26 cellular contexts compared by ENCODE assay signal in the genomic region with DNA sequence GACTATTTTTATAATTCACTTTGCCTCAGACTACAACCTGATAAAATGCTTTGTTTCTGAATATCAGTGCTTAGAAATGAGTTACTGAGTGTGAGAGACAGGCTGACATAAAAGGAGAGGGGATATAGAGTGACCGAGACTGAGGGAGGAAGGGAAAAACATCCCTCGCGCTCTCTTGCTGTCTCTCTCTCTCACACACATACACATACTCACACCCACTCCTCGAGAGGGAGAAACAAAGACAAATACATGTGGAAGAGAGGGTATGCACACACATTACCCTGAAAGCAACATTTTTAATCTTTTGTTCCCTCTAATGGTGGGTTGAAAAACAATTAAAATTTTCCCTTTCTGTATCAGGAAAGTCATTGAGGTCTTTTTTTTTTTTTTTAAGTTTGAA. TPM values are rescaled to one million over a fixed set of nuclear protein-coding genes. Genes with fewer than 3 reads are reported as not detected.
DNase-seq lines count a peak whose midpoint lies in the region; ATAC-seq, FAIRE-seq and TF ChIP-seq lines count a peak whose summit lies in the region.
"Had no signal": no experiment of that assay in that cellular context is flagged by ENCODE, and none has a peak within 500 bp of the region (broad histone marks: within the 10 kb centered on the region; RNA-seq: fewer than 3 reads in every experiment).

No MANE protein-coding gene starts in this region.

- ATAC-seq in natural killer cell (no peak), K562 (peak; percentile 28; the same call in 2 of the 3 replicates), GM21723 (IDR thresholded peaks at IDR 0.05; ENCODE audit: unreplicated experiment) (no peak)
- no peak for ATAC-seq in natural killer cell treated with Interleukin-12 subunit alpha and Interleukin-12 subunit beta and Interleukin-15 and Interleukin-18, amount 100 ng/mL, for 72 hours
- ATAC-seq: activated CD4-positive, CD25-positive, alpha-beta regulatory T cell treated with anti-CD3 and anti-CD28 coated beads, Interleukin-2, amount 50 U/mL, for 24 hours; activated T-cell treated with anti-CD3 and anti-CD28 coated beads, Interleukin-2, amount 50 U/mL, for 4 hours; Right ventricle myocardium inferior; sciatic nerve had no signal

- POLR2A ChIA-PET in K562 (lab: Yijun Ruan, JAX) = interaction anchor here (0.6 to 1.0 kb wide), 2 partner anchors 12 to 20 kb away, joined by 3 to 4 read pairs; no protein-coding TSS in a partner anchor

- peaks cover 54 to 59% of the 10 kb centered on the region in 2 donors for H3K4me1 Mint-ChIP-seq in natural killer cell
- peaks cover 33 to 36% of the 10 kb centered on the region in 2 donors for H3K4me1 Mint-ChIP-seq in natural killer cell treated with Interleukin-12 subunit alpha and Interleukin-12 subunit beta and Interleukin-15 and Interleukin-18, amount 100 ng/mL, for 72 hours (ENCODE audit: low read depth in 2 of 2)
- H3K4me1 Mint-ChIP-seq in immature natural killer cell = peaks cover 42 to 88% of the 10 kb centered on the region in 2 donors

- H3K36me3 Mint-ChIP-seq in natural killer cell = no peaks in the 10 kb centered on the region
- H3K36me3 Mint-ChIP-seq in natural killer cell treated with Interleukin-12 subunit alpha and Interleukin-12 subunit beta and Interleukin-15 and Interleukin-18, amount 100 ng/mL, for 72 hours = no peaks in the 10 kb centered on the region
- no peaks in the 10 kb centered on the region for H3K36me3 Mint-ChIP-seq in immature natural killer cell

- intact Hi-C loops in natural killer cell (cut with micrococcal nuclease) (no loop called here), K562 (cut with micrococcal nuclease) (loop anchor here (5.0 kb wide), 1 partner anchor 43 kb away; a partner anchor contains a TSS)

- H3K36me3 ChIP-seq in K562 (ENCODE audit: control insufficient read depth, insufficient read depth, low read length) = no peaks in the 10 kb centered on the region
- H3K36me3 ChIP-seq: uterus had no signal

- FAIRE-seq in K562 (lab: Jason Lieb, UNC) = no peak
- FAIRE-seq: colon, keratinocyte had no signal

- WGBS in K562 (ENCODE audit: insufficient coverage, low coverage, missing lambda C conversion rate) = 43% methylated on average over 4 of the region's 4 CpGs

- H3K4me3 ChIP-seq in K562 = no peak overlapping the region
- H3K4me3 ChIP-seq: BLaER1 treated with 17β-estradiol and CSF1 and Interleukin-3, amounts not matched to agents 10 nM and 100 nM; uterus had no signal

- no peak overlapping the region for H3K4me2 ChIP-seq in K562 (ENCODE audit: insufficient read depth, low read length)
- H3K4me2 ChIP-seq: BLaER1 treated with 17β-estradiol and CSF1 and Interleukin-3, amounts not matched to agents 10 nM and 100 nM had no signal

- peaks cover 0 to 18% of the 10 kb centered on the region in 2 experiments; a peak in 2 of 5 replicates for H3K4me1 ChIP-seq in K562 (replicated peaks in 1 of 2; ENCODE audit: control insufficient read depth in 2 of 2, insufficient read depth in 2 of 2, low read length in 2 of 2)
- H3K4me1 ChIP-seq: parathyroid adenoma had no signal

- peaks cover 3% of the 10 kb centered on the region; the same call in 1 of the 2 replicates for H4K20me1 ChIP-seq in K562 (replicated peaks; ENCODE audit: control insufficient read depth, insufficient read depth, low read length)

- H3K9me1 ChIP-seq in K562 (ENCODE audit: control insufficient read depth, insufficient read depth, low read length) = no peaks in the 10 kb centered on the region

- no peaks in the 10 kb centered on the region for H3K9me3 ChIP-seq in K562 (replicated peaks; ENCODE audit: control insufficient read depth, insufficient read depth, low read depth, low read length)
- H3K9me3 ChIP-seq: uterus had no signal

- H3K4me3 Mint-ChIP-seq in natural killer cell = peak overlapping the region; percentile 13
- H3K4me3 Mint-ChIP-seq in natural killer cell treated with Interleukin-12 subunit alpha and Interleukin-12 subunit beta and Interleukin-15 and Interleukin-18, amount 100 ng/mL, for 72 hours = no peak overlapping the region
- peak overlapping the region in 2 of 5 donors; percentile 27 to 34 for H3K4me3 Mint-ChIP-seq in immature natural killer cell
- H3K4me3 Mint-ChIP-seq: activated naive CD4-positive, alpha-beta T cell treated with anti-CD3 and anti-CD28 coated beads, Interleukin-2, amount 10 ng/mL, durations not matched to agents 7 days and 5 days; activated T-cell treated with anti-CD3 and anti-CD28 coated beads, Interleukin-2, amount 50 U/mL, for 4 hours had no signal

- H3K9me3 Mint-ChIP-seq in natural killer cell (no peaks in the 10 kb centered on the region), immature natural killer cell (no peaks in the 10 kb centered on the region)
- H3K9me3 Mint-ChIP-seq in natural killer cell treated with Interleukin-12 subunit alpha and Interleukin-12 subunit beta and Interleukin-15 and Interleukin-18, amount 100 ng/mL, for 72 hours = no peaks in the 10 kb centered on the region

- CTCF ChIA-PET in K562 (lab: Yijun Ruan, JAX; ENCODE audit: low intra/inter-chr PET ratio) = no interaction called here

- no peak overlapping the region for H3K9ac ChIP-seq in K562 (ENCODE audit: insufficient read depth in 1 of 2, low read depth in 2 of 2, low read length in 2 of 2)
- H3K9ac ChIP-seq: BLaER1 treated with 17β-estradiol and CSF1 and Interleukin-3, amounts not matched to agents 10 nM and 100 nM; parathyroid adenoma had no signal

- no peaks in the 10 kb centered on the region for H3K27me3 Mint-ChIP-seq in natural killer cell (ENCODE audit: low read depth in 2 of 2)
- no peaks in the 10 kb centered on the region for H3K27me3 Mint-ChIP-seq in natural killer cell treated with Interleukin-12 subunit alpha and Interleukin-12 subunit beta and Interleukin-15 and Interleukin-18, amount 100 ng/mL, for 72 hours
- no peaks in the 10 kb centered on the region for H3K27me3 Mint-ChIP-seq in immature natural killer cell (ENCODE audit: low read depth in 3 of 3)
- H3K27me3 Mint-ChIP-seq: activated naive CD4-positive, alpha-beta T cell treated with anti-CD3 and anti-CD28 coated beads, Interleukin-2, amount 10 ng/mL, durations not matched to agents 7 days and 5 days; naive B cell had no signal

- peaks cover 52% of the 10 kb centered on the region for H3K79me2 ChIP-seq in K562 (ENCODE audit: control insufficient read depth, insufficient read depth, low read length)

- peak overlapping the region; percentile 71 to 72 for H3K27ac Mint-ChIP-seq in natural killer cell
- no peak overlapping the region for H3K27ac Mint-ChIP-seq in natural killer cell treated with Interleukin-12 subunit alpha and Interleukin-12 subunit beta and Interleukin-15 and Interleukin-18, amount 100 ng/mL, for 72 hours
- peak overlapping the region in 5 of 6 donors; percentile 1 to 68 (median 56) for H3K27ac Mint-ChIP-seq in immature natural killer cell
- H3K27ac Mint-ChIP-seq: activated naive CD4-positive, alpha-beta T cell treated with anti-CD3 and anti-CD28 coated beads, Interleukin-2, amount 10 ng/mL, durations not matched to agents 7 days and 5 days had no signal

- no peak for TF ChIP-seq POLR2A in K562 (conservative IDR thresholded peaks at IDR 0.05)

- BruUV-seq in K562 (replicated peaks; lab: Mats Ljungman, UMichigan) = no TSS peak

- H3K27me3 ChIP-seq in K562 (ENCODE audit: control insufficient read depth in 2 of 2, insufficient read depth in 2 of 2, low read length in 2 of 2) = no peaks in the 10 kb centered on the region
- H3K27me3 ChIP-seq: BLaER1 treated with 17β-estradiol and CSF1 and Interleukin-3, amounts not matched to agents 10 nM and 100 nM; uterus had no signal

- no peak overlapping the region for H3K27ac ChIP-seq in K562 (ENCODE audit: extremely low read depth, low read depth, low read length)
- H3K27ac ChIP-seq: BLaER1 treated with 17β-estradiol and CSF1 and Interleukin-3, amounts not matched to agents 10 nM and 100 nM; parathyroid adenoma had no signal

- TF ChIP-seq EP300 in K562 (IDR thresholded peaks at IDR 0.05; ENCODE audit: low read length) = no peak

- TF ChIP-seq CTCF in natural killer cell (IDR thresholded peaks at IDR 0.05) (no peak), K562 (IDR thresholded peaks at IDR 0.05 in 2 of 3, conservative IDR thresholded peaks at IDR 0.05 in 1 of 3; ENCODE audit: insufficient read depth in 2 of 3, low read depth in 1 of 3, low read length in 3 of 3) (no peak)

- TF ChIP-seq RAD21 in K562 (CRISPR knock-in tag; conservative IDR thresholded peaks at IDR 0.05 in 1 of 2, IDR thresholded peaks at IDR 0.05 in 1 of 2) = no peak

- in situ Hi-C loops in K562 (cut with MboI) = no loop called here

- no peak overlapping the region for H2AFZ ChIP-seq in K562 (ENCODE audit: low read depth, low read length)
- H2AFZ ChIP-seq: parathyroid adenoma had no signal

- DNase-seq in natural killer cell (no peak), K562 (ENCODE audit: extremely low read depth in 1 of 4, low spot score in 3 of 4) (no peak), immature natural killer cell (no peak), globus pallidus (ENCODE audit: low spot score) (no peak), islet precursor cell (no peak), NCI-H2107 treated with DMSO at 0.1 percent for 48 hours (lab: John Stamatoyannopoulos, UW; ENCODE audit: unreplicated experiment) (no peak)
- no peak for DNase-seq in natural killer cell treated with Interleukin-12 subunit alpha and Interleukin-12 subunit beta and Interleukin-15 and Interleukin-18, amount 100 ng/mL, for 72 hours (ENCODE audit: low spot score)
- DNase-seq: ACHN; activated naive CD4-positive, alpha-beta T cell treated with anti-CD3 and anti-CD28 coated beads, Interleukin-2, amount 10 ng/mL, durations not matched to agents 7 days and 5 days; activated T-cell treated with anti-CD3 and anti-CD28 coated beads, Interleukin-2, amount 50 U/mL, for 4 hours; anterior cingulate cortex; GDM1; mammary epithelial cell; naive B cell; NCI-H1694; NCI-H524; substantia nigra; uterus had no signal

RNA-seq across cellular contexts. Expression of a gene that starts 45.2 kb away (rescaled TPM):
- 10 to 100 TPM; 25.6 to 33.8 (median 28.2) TPM for total RNA-seq in natural killer cell
- 10 to 100 TPM; 15.2 to 17.6 TPM for total RNA-seq in natural killer cell treated with Interleukin-12 subunit alpha and Interleukin-12 subunit beta and Interleukin-15 and Interleukin-18, amount 100 ng/mL, for 72 hours
- 11.4 and 24.6 TPM in 2 replicates for total RNA-seq in K562 (2011; cell fraction: chromatin; rRNA removed; ENCODE audit: low replicate concordance)
- total RNA-seq in K562 (2011; cell fraction: nucleolus; rRNA removed) = 15.5 and 16.3 TPM in 2 replicates
- 16.4 and 19.5 TPM in 2 replicates for total RNA-seq in K562 (2011; cell fraction: nucleoplasm; rRNA removed)
- total RNA-seq in K562 (2014; rRNA removed) = 3.9 and 5.8 TPM in 2 replicates
- 6.4 and 8.1 TPM in 2 replicates for total RNA-seq in K562 (2014; rRNA removed; fragmentation: Illumina TruSeq; extraction: Trizol)
- 9.1 and 9.4 TPM in 2 replicates for total RNA-seq in K562 (2015; rRNA removed; fragmentation: Illumina TruSeq; extraction: Trizol)
- 8.3 and 8.5 TPM in 2 replicates for total RNA-seq in K562 (2021)
- polyA plus RNA-seq in K562 (2011; rRNA removed) = 8.2 and 8.8 TPM in 2 replicates
- 1.9 and 3.7 TPM in 2 replicates for polyA plus RNA-seq in K562 (2011; cell fraction: cytosol; rRNA removed)
- polyA plus RNA-seq in K562 (2011; cell fraction: nucleus; rRNA removed) = 9.8 and 12.2 TPM in 2 replicates
- polyA plus RNA-seq in K562 (2012) = 4.3 TPM in 2 replicates
- polyA plus RNA-seq in K562 (2014; fragmentation: Illumina TruSeq; extraction: Trizol) = 5.3 and 6.0 TPM in 2 replicates
- 1 to 10 TPM; 1.0 to 1.5 TPM for polyA plus RNA-seq in K562 (2014; fragmentation: Nextera tagmentation; extraction: Ambion mirVana)
- 3.4 and 3.7 TPM in 2 replicates for polyA plus RNA-seq in K562 (2014; rRNA removed)
- polyA minus RNA-seq in K562 (2011; rRNA and poly(A)+ RNA removed) = 17.4 and 20.9 TPM in 2 replicates
- 4.6 and 5.4 TPM in 2 replicates for polyA minus RNA-seq in K562 (2011; cell fraction: cytosol; rRNA and poly(A)+ RNA removed)
- polyA minus RNA-seq in K562 (2011; cell fraction: nucleus; rRNA and poly(A)+ RNA removed) = 20.5 and 23.0 TPM in 2 replicates
- 10 to 100 TPM in 1 of 3 donors, 1 to 10 TPM in 2; 5.6 to 11.2 (median 7.8) TPM for polyA plus RNA-seq in immature natural killer cell

Comparison
In these comparisons a context has a peak if more than half of its experiments do, and no peak if none do; other contexts are left out.
1. H3K27ac Mint-ChIP-seq: peak in natural killer cell (2 of 2) and immature natural killer cell (5 of 6); none in natural killer cell treated with Interleukin-12 subunit alpha and Interleukin-12 subunit beta and Interleukin-15 and Interleukin-18, amount 100 ng/mL, for 72 hours (0 of 2).